In genomic region chr17:3003401-3004149, GRCh38 we compare ENCODE assay signal across 9 cellular contexts. TPM values are rescaled to one million over a fixed set of nuclear protein-coding genes. Genes with fewer than 3 reads are reported as not detected.
DNase-seq lines count a peak whose midpoint lies in the region; ATAC-seq lines count a peak whose summit lies in the region.
"Had no signal": no experiment of that assay in that cellular context is flagged by ENCODE, and none has a peak within 500 bp of the region (broad histone marks: within the 10 kb centered on the region; RNA-seq: fewer than 3 reads in every experiment).

No MANE protein-coding gene starts in this region.

- H3K4me1 ChIP-seq in mesendoderm (ENCODE audit: control insufficient read depth, low read depth, low read length), result no peaks in the 10 kb centered on the region

- no peak overlapping the region for H3K9ac ChIP-seq in mesendoderm (ENCODE audit: low read length)

- CTCF ChIA-PET in T-cell (lab: Charles Lee), result no interaction called here

- H3K27ac ChIP-seq in temporal lobe (ENCODE audit: low read depth, low read length) (peak overlapping the region; percentile 86), mesendoderm (ENCODE audit: low read depth, low read length) (no peak overlapping the region)

- no peaks in the 10 kb centered on the region for H3K27me3 ChIP-seq in mesendoderm (ENCODE audit: insufficient read depth, low read length, poor library complexity)

- H3K56ac ChIP-seq in mesendoderm (ENCODE audit: low read length), result no peak overlapping the region

- H2BK5ac ChIP-seq in mesendoderm (ENCODE audit: low read length), result no peak overlapping the region

- POLR2A ChIA-PET in T-cell (lab: Charles Lee), result no interaction called here

- WGBS in mesendoderm (ENCODE audit: extremely low coverage, insufficient coverage, low lambda C conversion rate), result no CpG with 5 or more reads among the region's 22 CpGs

- no peaks in the 10 kb centered on the region for H3K79me1 ChIP-seq in mesendoderm (ENCODE audit: low read length)

- no peak overlapping the region for H3K23ac ChIP-seq in mesendoderm (ENCODE audit: low read length)

- H3K27me3 Mint-ChIP-seq in T-cell (no peaks in the 10 kb centered on the region), immature natural killer cell (ENCODE audit: low read depth in 3 of 3) (peaks cover 27 to 41% (median 33%) of the 10 kb centered on the region in 3 donors)

- H3K27ac Mint-ChIP-seq in T-cell, result peak overlapping the region; percentile 39 to 72
- peak overlapping the region; percentile 19 to 77 (median 72) for H3K27ac Mint-ChIP-seq in immature natural killer cell

- H3K36me3 Mint-ChIP-seq in T-cell, result peaks cover 25% of the 10 kb centered on the region
- peaks cover 0 to 32% (median 12%) of the 10 kb centered on the region in 3 donors for H3K36me3 Mint-ChIP-seq in immature natural killer cell

- peaks cover 18 to 36% (median 24%) of the 10 kb centered on the region in 3 donors for H3K4me1 Mint-ChIP-seq in T-cell
- peaks cover 38 to 40% of the 10 kb centered on the region in 2 donors for H3K4me1 Mint-ChIP-seq in immature natural killer cell

- H3K18ac ChIP-seq in mesendoderm (ENCODE audit: low read length), result no peak overlapping the region

- DNase-seq in DMS79 treated with DMSO at 0.1 percent for 48 hours (lab: John Stamatoyannopoulos, UW), result peak; percentile 6
- no peak for DNase-seq in DMS79 (lab: John Stamatoyannopoulos, UW)
- peak in 1 of 34 experiments; percentile 33 for DNase-seq in T-cell
- DNase-seq in immature natural killer cell, result no peak
- no peak for DNase-seq in mesendoderm

- no peaks in the 10 kb centered on the region for H3K79me2 ChIP-seq in mesendoderm (ENCODE audit: control insufficient read depth, insufficient read depth, low read length)

- H3K4me3 ChIP-seq in mesendoderm (ENCODE audit: low read length), result no peak overlapping the region

- peak overlapping the region; percentile 74 to 76 (median 74) for H3K4me3 Mint-ChIP-seq in T-cell
- peak overlapping the region in 3 of 5 donors; percentile 33 to 63 (median 44) for H3K4me3 Mint-ChIP-seq in immature natural killer cell

- no peak overlapping the region for H2BK120ac ChIP-seq in mesendoderm (ENCODE audit: low read depth, low read length)

- H3K4ac ChIP-seq in mesendoderm (ENCODE audit: low read depth, low read length), result no peak overlapping the region

- no peak overlapping the region for H4K5ac ChIP-seq in mesendoderm (ENCODE audit: low read length)

- H4K8ac ChIP-seq in mesendoderm (ENCODE audit: low read depth, low read length), result no peak overlapping the region

- peaks cover 2% of the 10 kb centered on the region for H3K36me3 ChIP-seq in mesendoderm (ENCODE audit: control insufficient read depth, insufficient read depth, low read length)

- H3K9me3 Mint-ChIP-seq in T-cell (no peaks in the 10 kb centered on the region), immature natural killer cell (no peaks in the 10 kb centered on the region)

- no peak overlapping the region for H2BK15ac ChIP-seq in mesendoderm (replicated peaks; ENCODE audit: low read depth)

- no peak overlapping the region for H2AK5ac ChIP-seq in mesendoderm (ENCODE audit: low read length)

- ATAC-seq in T-cell (replicated peaks in 1 of 4), result peak in 1 of 4 experiments; percentile 9
- no peak for ATAC-seq in activated CD4-positive, CD25-positive, alpha-beta regulatory T cell treated with anti-CD3 and anti-CD28 coated beads, Interleukin-2, amount 50 U/mL, for 24 hours
- ATAC-seq in GM19023 (IDR thresholded peaks at IDR 0.05; ENCODE audit: unreplicated experiment), result no peak

- no peak overlapping the region for H3K4me2 ChIP-seq in mesendoderm (ENCODE audit: low read length)

RNA-seq across cellular contexts. Expression of gene OR1D5, which starts 59.8 kb away (rescaled TPM):
- not detected for total RNA-seq in T-cell
- polyA plus RNA-seq in immature natural killer cell, result not detected
- total RNA-seq in temporal lobe, result not detected
- polyA plus RNA-seq in mesendoderm (2013, experiment 1 of 2), result not detected
- polyA plus RNA-seq in mesendoderm (2013, experiment 2 of 2), result not detected
- total RNA-seq: RPMI7951 had no signal
